Comparison of ENCODE assay signal across 8 cellular contexts in genomic region chr15:43510230-43511011, GRCh38.
A peak's percentile ranks its signal among the peaks of the same experiment; 100 is the strongest.
DNase-seq lines count a peak whose midpoint lies in the region; ATAC-seq and TF ChIP-seq lines count a peak whose summit lies in the region.

No MANE protein-coding gene starts in this region.

- no peaks in the 10 kb centered on the region for H3K9me3 Mint-ChIP-seq in central memory CD8-positive, alpha-beta T cell

- peak; percentile 51 for TF ChIP-seq CTCF in AG10803 (conservative IDR thresholded peaks at IDR 0.05; ENCODE audit: low read length)

- H3K4me1 Mint-ChIP-seq in central memory CD8-positive, alpha-beta T cell: peaks cover 20% of the 10 kb centered on the region

- peak; percentile 98 for ATAC-seq in GM19025 (IDR thresholded peaks at IDR 0.05; ENCODE audit: low read depth, unreplicated experiment)
- peak; percentile 97 for ATAC-seq in HG03280 (IDR thresholded peaks at IDR 0.05; ENCODE audit: unreplicated experiment)
- ATAC-seq in central memory CD8-positive, alpha-beta T cell (replicated peaks; ENCODE audit: extremely low read depth, poor library complexity, severe bottlenecking): peak; percentile 89

- H3K4me3 ChIP-seq in AG10803 (ENCODE audit: low read length): peak overlapping the region; percentile 73

- H3K27ac Mint-ChIP-seq in central memory CD8-positive, alpha-beta T cell (ENCODE audit: low read depth): peak overlapping the region; percentile 98

- H3K27me3 Mint-ChIP-seq in central memory CD8-positive, alpha-beta T cell: peaks cover under 1% of the 10 kb centered on the region

- peaks cover 9% of the 10 kb centered on the region for H3K36me3 Mint-ChIP-seq in central memory CD8-positive, alpha-beta T cell (ENCODE audit: insufficient read depth)

- H3K4me3 Mint-ChIP-seq in central memory CD8-positive, alpha-beta T cell: peak overlapping the region; percentile 92

- DNase-seq in AG10803 (ENCODE audit: low read depth) (peak; percentile 98), NCI-H345 (lab: John Stamatoyannopoulos, UW) (peak; percentile 98), islet precursor cell (peak; percentile 99)
- DNase-seq in activated CD4-positive, CD25-positive, alpha-beta regulatory T cell (lab: John Stamatoyannopoulos, UW): peak; percentile 90 to 96 (median 94)
- peak; percentile 87 to 92 for DNase-seq in central memory CD8-positive, alpha-beta T cell (ENCODE audit: low spot score in 2 of 2)
- peak; percentile 93 for DNase-seq in stimulated activated CD4-positive, alpha-beta T cell treated with anti-CD3 and anti-CD28 coated beads, Interleukin-12 subunit alpha, Interleukin-12 subunit beta, amount 100 ng/mL, for 4 hours

Comparison
In these comparisons a context has a peak if more than half of its experiments do, and no peak if none do; other contexts are left out.
1. Peak in every context shown above with its lines: DNase-seq, ATAC-seq and H3K4me3 ChIP-seq.